Comparison of ENCODE assay signal across 26 cellular contexts in the genomic region with DNA sequence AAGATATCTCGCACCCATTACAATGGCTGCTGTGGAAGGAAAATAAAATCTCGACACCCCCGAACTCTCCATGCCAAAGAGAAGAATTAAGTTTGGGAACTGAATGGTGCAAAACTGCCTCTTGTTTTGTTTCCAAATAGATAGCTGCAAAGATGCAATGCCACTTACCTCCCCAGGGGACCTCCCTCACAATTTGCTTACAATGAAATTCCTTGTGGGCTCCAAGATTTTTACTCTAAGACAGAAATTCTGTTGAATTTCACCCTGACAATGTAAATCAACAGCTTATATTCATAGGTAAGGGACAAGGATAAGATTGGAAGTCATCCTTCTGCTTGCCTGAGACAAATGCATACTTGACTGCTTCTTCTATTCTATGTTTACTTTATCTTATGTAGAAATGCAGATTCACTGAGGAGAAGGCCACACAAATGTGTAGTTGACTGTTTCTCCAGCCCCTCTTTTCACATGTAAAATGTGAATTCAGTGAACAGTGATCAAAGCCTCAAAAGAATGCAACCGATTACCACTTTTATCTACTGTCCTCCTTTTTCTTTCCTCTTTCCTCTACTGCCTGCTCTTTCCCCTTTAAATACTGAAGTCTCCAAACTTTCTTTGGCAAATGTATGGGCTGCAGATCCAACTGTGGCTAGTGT. TPM values are rescaled to one million over a fixed set of nuclear protein-coding genes. Genes with fewer than 3 reads are reported as not detected.
"Had no signal": no experiment of that assay in that cellular context is flagged by ENCODE, and none has a peak within 500 bp of the region (broad histone marks: within the 10 kb centered on the region; RNA-seq: fewer than 3 reads in every experiment).

No MANE protein-coding gene starts in this region.

- DNase-seq: activated CD4-positive, CD25-positive, alpha-beta regulatory T cell treated with anti-CD3 and anti-CD28 coated beads, Interleukin-2, amount 50 U/mL, for 72 hours; activated CD8-positive, alpha-beta memory T cell treated with anti-CD3 and anti-CD28 coated beads, Interleukin-2, amount 10 ng/mL, durations not matched to agents 7 days and 5 days; activated CD8-positive, alpha-beta T cell treated with anti-CD3 and anti-CD28 coated beads for 36 hours; activated gamma-delta T cell treated with Interleukin-2 at 50 U/mL for 16 hours; activated T-cell treated with anti-CD3 and anti-CD28 coated beads for 4 hours; aorta; effector CD4-positive, alpha-beta T cell; foreskin fibroblast; left ventricle myocardium inferior; midbrain; natural killer cell; pancreas; right cardiac atrium; stimulated activated CD4-positive, alpha-beta T cell treated with anti-CD3 and anti-CD28 coated beads, Interleukin-4, amount 100 ng/mL, for 24 hours; stimulated activated naive CD4-positive, alpha-beta T cell treated with Interleukin-2 at 50 U/mL for 16 hours had no signal

- H3K4me3 Mint-ChIP-seq: activated CD4-positive, alpha-beta T cell treated with anti-CD3 and anti-CD28 coated beads, Interleukin-2, amount 10 ng/mL, durations not matched to agents 7 days and 5 days; activated CD8-positive, alpha-beta memory T cell treated with anti-CD3 and anti-CD28 coated beads, Interleukin-2, amount 10 ng/mL, durations not matched to agents 7 days and 5 days; activated CD8-positive, alpha-beta T cell treated with anti-CD3 and anti-CD28 coated beads for 36 hours; activated naive CD4-positive, alpha-beta T cell treated with anti-CD3 and anti-CD28 coated beads, Interleukin-2, amount 50 U/mL, for 24 hours; brain; dendritic cell treated with granulocyte-macrophage colony-stimulating factor and Interleukin-4, amounts not matched to agents 40 ng/mL and 50 ng/mL, for 4 days; natural killer cell; type B pancreatic cell had no signal

- H3K4me1 Mint-ChIP-seq: activated CD4-positive, alpha-beta T cell treated with anti-CD3 and anti-CD28 coated beads, Interleukin-2, amount 10 ng/mL, durations not matched to agents 7 days and 5 days; activated CD8-positive, alpha-beta memory T cell treated with anti-CD3 and anti-CD28 coated beads, Interleukin-2, amount 10 ng/mL, durations not matched to agents 7 days and 5 days; activated naive CD4-positive, alpha-beta T cell treated with anti-CD3 and anti-CD28 coated beads, Interleukin-2, amount 50 U/mL, for 24 hours; brain; natural killer cell had no signal

- H3K36me3 Mint-ChIP-seq: activated CD8-positive, alpha-beta memory T cell treated with anti-CD3 and anti-CD28 coated beads, Interleukin-2, amount 10 ng/mL, durations not matched to agents 7 days and 5 days; activated naive CD4-positive, alpha-beta T cell treated with anti-CD3 and anti-CD28 coated beads, Interleukin-2, amount 50 U/mL, for 24 hours; brain; natural killer cell; type B pancreatic cell had no signal

- H3K4me3 ChIP-seq: heart right ventricle, left ventricle myocardium inferior, pancreas, thoracic aorta had no signal

- H3K9me3 Mint-ChIP-seq: activated CD4-positive, alpha-beta T cell treated with anti-CD3 and anti-CD28 coated beads, Interleukin-2, amount 10 ng/mL, durations not matched to agents 7 days and 5 days; activated CD8-positive, alpha-beta T cell treated with anti-CD3 and anti-CD28 coated beads for 36 hours; activated naive CD4-positive, alpha-beta T cell treated with anti-CD3 and anti-CD28 coated beads, Interleukin-2, amount 50 U/mL, for 24 hours; brain; dendritic cell treated with granulocyte-macrophage colony-stimulating factor and Interleukin-4, amounts not matched to agents 40 ng/mL and 50 ng/mL, for 4 days; natural killer cell; type B pancreatic cell had no signal

- H3K27me3 ChIP-seq: heart right ventricle, pancreas had no signal

- H3K36me3 ChIP-seq: heart right ventricle, left ventricle myocardium inferior, pancreas, thoracic aorta had no signal

- H3K27ac Mint-ChIP-seq: activated CD4-positive, alpha-beta T cell treated with anti-CD3 and anti-CD28 coated beads, Interleukin-2, amount 10 ng/mL, durations not matched to agents 7 days and 5 days; activated CD8-positive, alpha-beta memory T cell treated with anti-CD3 and anti-CD28 coated beads, Interleukin-2, amount 10 ng/mL, durations not matched to agents 7 days and 5 days; activated CD8-positive, alpha-beta T cell treated with anti-CD3 and anti-CD28 coated beads for 36 hours; activated naive CD4-positive, alpha-beta T cell treated with anti-CD3 and anti-CD28 coated beads, Interleukin-2, amount 50 U/mL, for 24 hours; brain; dendritic cell treated with granulocyte-macrophage colony-stimulating factor and Interleukin-4, amounts not matched to agents 40 ng/mL and 50 ng/mL, for 4 days; natural killer cell; type B pancreatic cell had no signal

- H3K27ac ChIP-seq: heart right ventricle, left ventricle myocardium inferior, pancreas, thoracic aorta had no signal

- H3K4me1 ChIP-seq: pancreas had no signal

- H3K27me3 Mint-ChIP-seq: brain, type B pancreatic cell had no signal

- H3K9me3 ChIP-seq: heart right ventricle, left ventricle myocardium inferior, pancreas, thoracic aorta had no signal

RNA-seq across cellular contexts. Expression of gene ADGRF4, which starts 36.6 kb away (rescaled TPM):
- total RNA-seq: activated CD4-positive, alpha-beta T cell treated with anti-CD3 and anti-CD28 coated beads, Interleukin-2, amount 10 ng/mL, durations not matched to agents 7 days and 5 days; activated CD8-positive, alpha-beta memory T cell treated with anti-CD3 and anti-CD28 coated beads, Interleukin-2, amount 10 ng/mL, durations not matched to agents 7 days and 5 days; activated CD8-positive, alpha-beta T cell treated with anti-CD3 and anti-CD28 coated beads for 36 hours; aorta; cardiac septum; fibroblast of lung; left ventricle myocardium inferior; lung microvascular endothelial cell; natural killer cell; pancreas; pulmonary artery endothelial cell; thoracic aorta had no signal
- polyA plus RNA-seq: aorta, fibroblast of lung had no signal

RNA-seq across cellular contexts. Expression of gene OPN5, which starts 46.9 kb away (rescaled TPM):
- total RNA-seq: activated CD4-positive, alpha-beta T cell treated with anti-CD3 and anti-CD28 coated beads, Interleukin-2, amount 10 ng/mL, durations not matched to agents 7 days and 5 days; activated CD8-positive, alpha-beta memory T cell treated with anti-CD3 and anti-CD28 coated beads, Interleukin-2, amount 10 ng/mL, durations not matched to agents 7 days and 5 days; activated CD8-positive, alpha-beta T cell treated with anti-CD3 and anti-CD28 coated beads for 36 hours; aorta; cardiac septum; fibroblast of lung; left ventricle myocardium inferior; lung microvascular endothelial cell; natural killer cell; pancreas; pulmonary artery endothelial cell; right cardiac atrium; thoracic aorta had no signal
- polyA plus RNA-seq: aorta, fibroblast of lung, pancreas, right cardiac atrium had no signal
